ENCODE assay signal across 19 cellular contexts in genomic region chr13:50580684-50581305, GRCh38.
DNase-seq lines count a peak whose midpoint lies in the region; ATAC-seq and TF ChIP-seq lines count a peak whose summit lies in the region.
"Had no signal": no experiment of that assay in that cellular context is flagged by ENCODE, and none has a peak within 500 bp of the region (broad histone marks: within the 10 kb centered on the region; RNA-seq: fewer than 3 reads in every experiment).

No MANE protein-coding gene starts in this region.

- H3K4me1 ChIP-seq in right atrium auricular region (peaks cover 0 to 14% of the 10 kb centered on the region in 2 donors), cardiac muscle cell (ENCODE audit: low read depth) (peaks cover 21% of the 10 kb centered on the region)
- H3K4me1 ChIP-seq: right lobe of liver had no signal

- no peak overlapping the region for H3K4me3 ChIP-seq in right atrium auricular region
- no peak overlapping the region for H3K4me3 ChIP-seq in astrocyte of the spinal cord (ENCODE audit: low read depth, low read length)
- no peak overlapping the region for H3K4me3 ChIP-seq in cardiac muscle cell
- H3K4me3 ChIP-seq in WERI-Rb-1 (ENCODE audit: low read depth, low read length): no peak overlapping the region
- H3K4me3 ChIP-seq: body of pancreas, hepatocyte, right lobe of liver, SJCRH30 had no signal

- no peaks in the 10 kb centered on the region for H3K27me3 ChIP-seq in right atrium auricular region
- H3K27me3 ChIP-seq in cardiac muscle cell: no peaks in the 10 kb centered on the region
- no peaks in the 10 kb centered on the region for H3K27me3 ChIP-seq in WERI-Rb-1 (ENCODE audit: insufficient read depth, low read depth, severe bottlenecking)
- H3K27me3 ChIP-seq: body of pancreas, hepatocyte, right lobe of liver, SJCRH30 had no signal

- intact Hi-C loops in Right ventricle myocardium superior (cut with DNase I): no loop called here

- ATAC-seq in Right ventricle myocardium superior (ENCODE audit: poor library complexity): peak; percentile 89
- ATAC-seq: body of pancreas; left colon; naive thymus-derived CD4-positive, alpha-beta T cell; right lobe of liver; stimulated activated naive B cell treated with anti-CD40 and anti-IgM and Interleukin-4, amounts not matched to agents 10 μg/mL and 1 μg/mL and 100 μg/mL, for 72 hours had no signal

- TF ChIP-seq CTCF in right atrium auricular region (IDR thresholded peaks at IDR 0.05) (no peak), astrocyte of the spinal cord (IDR thresholded peaks at IDR 0.05; ENCODE audit: low read depth, low read length) (peak; percentile 40), cardiac muscle cell (IDR thresholded peaks at IDR 0.05; ENCODE audit: low read depth, low read length) (peak; percentile 29), WERI-Rb-1 (IDR thresholded peaks at IDR 0.05; ENCODE audit: low read depth, low read length) (no peak)

- H3K27ac ChIP-seq in right atrium auricular region: peak overlapping the region in 1 of 2 donors; percentile 75
- peak overlapping the region; percentile 32 for H3K27ac ChIP-seq in cardiac muscle cell
- no peak overlapping the region for H3K27ac ChIP-seq in WERI-Rb-1
- H3K27ac ChIP-seq: body of pancreas, hepatocyte, right lobe of liver, SJCRH30 had no signal

- H3K9me3 ChIP-seq in right atrium auricular region (no peaks in the 10 kb centered on the region), cardiac muscle cell (ENCODE audit: low read depth) (no peaks in the 10 kb centered on the region), WERI-Rb-1 (ENCODE audit: severe bottlenecking) (no peaks in the 10 kb centered on the region)
- H3K9me3 ChIP-seq: body of pancreas, right lobe of liver, SJCRH30 had no signal

- H3K36me3 ChIP-seq in right atrium auricular region (no peaks in the 10 kb centered on the region), cardiac muscle cell (no peaks in the 10 kb centered on the region), WERI-Rb-1 (no peaks in the 10 kb centered on the region)
- H3K36me3 ChIP-seq: right lobe of liver, SJCRH30 had no signal

- DNase-seq in Right ventricle myocardium superior (no peak), right atrium auricular region (ENCODE audit: low spot score) (no peak), astrocyte of the spinal cord (ENCODE audit: low read depth, low spot score) (peak; percentile 80), cardiac muscle cell (ENCODE audit: low read depth in 1 of 2, low spot score in 1 of 2) (peak; percentile 56 to 90), HuH-7.5 (ENCODE audit: low spot score) (no peak), OCI-M2 (lab: John Stamatoyannopoulos, UW; ENCODE audit: unreplicated experiment) (no peak), WERI-Rb-1 (no peak)
- no peak for DNase-seq in stimulated activated CD4-positive, alpha-beta T cell treated with anti-CD3 and anti-CD28 coated beads, Interleukin-15, amount 100 ng/mL, for 24 hours
- DNase-seq: activated CD4-positive, alpha-beta T cell treated with anti-CD3 and anti-CD28 coated beads, Interleukin-2, amount 50 U/mL, for 48 hours; body of pancreas; GDM1; left colon; MV-4-11; naive thymus-derived CD4-positive, alpha-beta T cell; NCI-H2171; right lobe of liver; SJCRH30; stimulated activated naive B cell treated with anti-CD40 and anti-IgM and Interleukin-4, amounts not matched to agents 10 μg/mL and 1 μg/mL and 100 μg/mL, for 72 hours had no signal

- in situ Hi-C loops in astrocyte of the spinal cord (cut with HindIII; ENCODE audit: low sequenced_read_pairs): no loop called here

Comparison
In these comparisons a context has a peak if more than half of its experiments do, and no peak if none do; other contexts are left out.
1. DNase-seq: peak in astrocyte of the spinal cord (single experiment) and cardiac muscle cell (2 of 2); none in Right ventricle myocardium superior (single experiment), right atrium auricular region (single experiment), stimulated activated CD4-positive, alpha-beta T cell treated with anti-CD3 and anti-CD28 coated beads, Interleukin-15, amount 100 ng/mL, for 24 hours (single experiment), HuH-7.5 (single experiment), OCI-M2 (single experiment) and WERI-Rb-1 (single experiment).
2. CTCF ChIP-seq: peak in astrocyte of the spinal cord (single experiment) and cardiac muscle cell (single experiment); none in right atrium auricular region (0 of 2) and WERI-Rb-1 (single experiment).